ENCODE assay signal across 2 cellular contexts in the genomic region with DNA sequence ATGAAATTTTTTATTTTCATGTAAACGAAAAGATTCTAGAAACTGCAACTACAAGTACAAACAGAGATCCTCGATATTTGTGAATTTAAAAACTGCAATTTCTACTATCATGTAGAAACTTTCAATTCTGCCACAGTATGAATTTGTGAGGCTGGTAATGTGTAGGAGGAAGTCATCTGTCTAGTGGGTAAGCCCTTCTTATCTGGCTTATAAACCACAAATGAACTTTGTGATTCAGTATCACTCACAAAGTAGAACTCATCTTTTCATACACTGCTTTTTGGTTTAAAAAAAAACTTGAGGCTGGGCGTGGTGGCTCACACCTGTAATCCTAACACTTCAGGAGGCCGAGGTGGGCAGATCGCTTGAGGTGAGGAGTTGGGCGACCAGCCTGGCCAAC.
TF ChIP-seq lines count a peak whose summit lies in the region.

No MANE protein-coding gene starts in this region.

TF ChIP-seq in GM23338, 12 proteins besides CTCF, POLR2A, EP300 and RAD21 (continues in another document):
- no peak for TF ChIP-seq ZNF114 (CRISPR knock-in tag; IDR thresholded peaks at IDR 0.05)
- no peak for TF ChIP-seq NANOG (IDR thresholded peaks at IDR 0.05; ENCODE audit: borderline replicate concordance)
- no peak for TF ChIP-seq STAT1 (IDR thresholded peaks at IDR 0.05; ENCODE audit: unreplicated experiment)
- TF ChIP-seq CREB1 (CRISPR knock-in tag; IDR thresholded peaks at IDR 0.05; ENCODE audit: low read depth): no peak
- no peak for TF ChIP-seq JUNB (IDR thresholded peaks at IDR 0.05; ENCODE audit: unreplicated experiment)
- TF ChIP-seq, protein P1, sequence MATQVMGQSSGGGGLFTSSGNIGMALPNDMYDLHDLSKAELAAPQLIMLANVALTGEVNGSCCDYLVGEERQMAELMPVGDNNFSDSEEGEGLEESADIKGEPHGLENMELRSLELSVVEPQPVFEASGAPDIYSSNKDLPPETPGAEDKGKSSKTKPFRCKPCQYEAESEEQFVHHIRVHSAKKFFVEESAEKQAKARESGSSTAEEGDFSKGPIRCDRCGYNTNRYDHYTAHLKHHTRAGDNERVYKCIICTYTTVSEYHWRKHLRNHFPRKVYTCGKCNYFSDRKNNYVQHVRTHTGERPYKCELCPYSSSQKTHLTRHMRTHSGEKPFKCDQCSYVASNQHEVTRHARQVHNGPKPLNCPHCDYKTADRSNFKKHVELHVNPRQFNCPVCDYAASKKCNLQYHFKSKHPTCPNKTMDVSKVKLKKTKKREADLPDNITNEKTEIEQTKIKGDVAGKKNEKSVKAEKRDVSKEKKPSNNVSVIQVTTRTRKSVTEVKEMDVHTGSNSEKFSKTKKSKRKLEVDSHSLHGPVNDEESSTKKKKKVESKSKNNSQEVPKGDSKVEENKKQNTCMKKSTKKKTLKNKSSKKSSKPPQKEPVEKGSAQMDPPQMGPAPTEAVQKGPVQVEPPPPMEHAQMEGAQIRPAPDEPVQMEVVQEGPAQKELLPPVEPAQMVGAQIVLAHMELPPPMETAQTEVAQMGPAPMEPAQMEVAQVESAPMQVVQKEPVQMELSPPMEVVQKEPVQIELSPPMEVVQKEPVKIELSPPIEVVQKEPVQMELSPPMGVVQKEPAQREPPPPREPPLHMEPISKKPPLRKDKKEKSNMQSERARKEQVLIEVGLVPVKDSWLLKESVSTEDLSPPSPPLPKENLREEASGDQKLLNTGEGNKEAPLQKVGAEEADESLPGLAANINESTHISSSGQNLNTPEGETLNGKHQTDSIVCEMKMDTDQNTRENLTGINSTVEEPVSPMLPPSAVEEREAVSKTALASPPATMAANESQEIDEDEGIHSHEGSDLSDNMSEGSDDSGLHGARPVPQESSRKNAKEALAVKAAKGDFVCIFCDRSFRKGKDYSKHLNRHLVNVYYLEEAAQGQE (IDR thresholded peaks at IDR 0.05; ENCODE audit: unreplicated experiment): no peak
- TF ChIP-seq POLR2AphosphoS5 (IDR thresholded peaks at IDR 0.05; ENCODE audit: low read depth): no peak
- TF ChIP-seq, protein P2, sequence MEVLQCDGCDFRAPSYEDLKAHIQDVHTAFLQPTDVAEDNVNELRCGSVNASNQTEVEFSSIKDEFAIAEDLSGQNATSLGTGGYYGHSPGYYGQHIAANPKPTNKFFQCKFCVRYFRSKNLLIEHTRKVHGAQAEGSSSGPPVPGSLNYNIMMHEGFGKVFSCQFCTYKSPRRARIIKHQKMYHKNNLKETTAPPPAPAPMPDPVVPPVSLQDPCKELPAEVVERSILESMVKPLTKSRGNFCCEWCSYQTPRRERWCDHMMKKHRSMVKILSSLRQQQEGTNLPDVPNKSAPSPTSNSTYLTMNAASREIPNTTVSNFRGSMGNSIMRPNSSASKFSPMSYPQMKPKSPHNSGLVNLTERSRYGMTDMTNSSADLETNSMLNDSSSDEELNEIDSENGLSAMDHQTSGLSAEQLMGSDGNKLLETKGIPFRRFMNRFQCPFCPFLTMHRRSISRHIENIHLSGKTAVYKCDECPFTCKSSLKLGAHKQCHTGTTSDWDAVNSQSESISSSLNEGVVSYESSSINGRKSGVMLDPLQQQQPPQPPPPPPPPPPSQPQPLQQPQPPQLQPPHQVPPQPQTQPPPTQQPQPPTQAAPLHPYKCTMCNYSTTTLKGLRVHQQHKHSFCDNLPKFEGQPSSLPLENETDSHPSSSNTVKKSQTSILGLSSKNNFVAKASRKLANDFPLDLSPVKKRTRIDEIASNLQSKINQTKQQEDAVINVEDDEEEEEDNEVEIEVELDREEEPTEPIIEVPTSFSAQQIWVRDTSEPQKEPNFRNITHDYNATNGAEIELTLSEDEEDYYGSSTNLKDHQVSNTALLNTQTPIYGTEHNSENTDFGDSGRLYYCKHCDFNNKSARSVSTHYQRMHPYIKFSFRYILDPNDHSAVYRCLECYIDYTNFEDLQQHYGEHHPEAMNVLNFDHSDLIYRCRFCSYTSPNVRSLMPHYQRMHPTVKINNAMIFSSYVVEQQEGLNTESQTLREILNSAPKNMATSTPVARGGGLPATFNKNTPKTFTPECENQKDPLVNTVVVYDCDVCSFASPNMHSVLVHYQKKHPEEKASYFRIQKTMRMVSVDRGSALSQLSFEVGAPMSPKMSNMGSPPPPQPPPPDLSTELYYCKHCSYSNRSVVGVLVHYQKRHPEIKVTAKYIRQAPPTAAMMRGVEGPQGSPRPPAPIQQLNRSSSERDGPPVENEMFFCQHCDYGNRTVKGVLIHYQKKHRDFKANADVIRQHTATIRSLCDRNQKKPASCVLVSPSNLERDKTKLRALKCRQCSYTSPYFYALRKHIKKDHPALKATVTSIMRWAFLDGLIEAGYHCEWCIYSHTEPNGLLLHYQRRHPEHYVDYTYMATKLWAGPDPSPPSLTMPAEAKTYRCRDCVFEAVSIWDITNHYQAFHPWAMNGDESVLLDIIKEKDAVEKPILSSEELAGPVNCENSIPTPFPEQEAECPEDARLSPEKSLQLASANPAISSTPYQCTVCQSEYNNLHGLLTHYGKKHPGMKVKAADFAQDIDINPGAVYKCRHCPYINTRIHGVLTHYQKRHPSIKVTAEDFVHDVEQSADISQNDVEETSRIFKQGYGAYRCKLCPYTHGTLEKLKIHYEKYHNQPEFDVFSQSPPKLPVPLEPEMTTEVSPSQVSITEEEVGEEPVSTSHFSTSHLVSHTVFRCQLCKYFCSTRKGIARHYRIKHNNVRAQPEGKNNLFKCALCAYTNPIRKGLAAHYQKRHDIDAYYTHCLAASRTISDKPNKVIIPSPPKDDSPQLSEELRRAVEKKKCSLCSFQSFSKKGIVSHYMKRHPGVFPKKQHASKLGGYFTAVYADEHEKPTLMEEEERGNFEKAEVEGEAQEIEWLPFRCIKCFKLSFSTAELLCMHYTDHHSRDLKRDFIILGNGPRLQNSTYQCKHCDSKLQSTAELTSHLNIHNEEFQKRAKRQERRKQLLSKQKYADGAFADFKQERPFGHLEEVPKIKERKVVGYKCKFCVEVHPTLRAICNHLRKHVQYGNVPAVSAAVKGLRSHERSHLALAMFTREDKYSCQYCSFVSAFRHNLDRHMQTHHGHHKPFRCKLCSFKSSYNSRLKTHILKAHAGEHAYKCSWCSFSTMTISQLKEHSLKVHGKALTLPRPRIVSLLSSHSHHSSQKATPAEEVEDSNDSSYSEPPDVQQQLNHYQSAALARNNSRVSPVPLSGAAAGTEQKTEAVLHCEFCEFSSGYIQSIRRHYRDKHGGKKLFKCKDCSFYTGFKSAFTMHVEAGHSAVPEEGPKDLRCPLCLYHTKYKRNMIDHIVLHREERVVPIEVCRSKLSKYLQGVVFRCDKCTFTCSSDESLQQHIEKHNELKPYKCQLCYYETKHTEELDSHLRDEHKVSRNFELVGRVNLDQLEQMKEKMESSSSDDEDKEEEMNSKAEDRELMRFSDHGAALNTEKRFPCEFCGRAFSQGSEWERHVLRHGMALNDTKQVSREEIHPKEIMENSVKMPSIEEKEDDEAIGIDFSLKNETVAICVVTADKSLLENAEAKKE (CRISPR knock-in tag; IDR thresholded peaks at IDR 0.05): no peak
- TF ChIP-seq EZH2 (IDR thresholded peaks at IDR 0.05; ENCODE audit: low read depth, unreplicated experiment): no peak
- TF ChIP-seq, protein P3, sequence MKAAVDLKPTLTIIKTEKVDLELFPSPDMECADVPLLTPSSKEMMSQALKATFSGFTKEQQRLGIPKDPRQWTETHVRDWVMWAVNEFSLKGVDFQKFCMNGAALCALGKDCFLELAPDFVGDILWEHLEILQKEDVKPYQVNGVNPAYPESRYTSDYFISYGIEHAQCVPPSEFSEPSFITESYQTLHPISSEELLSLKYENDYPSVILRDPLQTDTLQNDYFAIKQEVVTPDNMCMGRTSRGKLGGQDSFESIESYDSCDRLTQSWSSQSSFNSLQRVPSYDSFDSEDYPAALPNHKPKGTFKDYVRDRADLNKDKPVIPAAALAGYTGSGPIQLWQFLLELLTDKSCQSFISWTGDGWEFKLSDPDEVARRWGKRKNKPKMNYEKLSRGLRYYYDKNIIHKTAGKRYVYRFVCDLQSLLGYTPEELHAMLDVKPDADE (IDR thresholded peaks at IDR 0.05): no peak

TF ChIP-seq in GM12878, 131 proteins besides CTCF, POLR2A, EP300 and RAD21:
- no peak for TF ChIP-seq HDGF (IDR thresholded peaks at IDR 0.05)
- TF ChIP-seq PAX8 (IDR thresholded peaks at IDR 0.05): no peak
- no peak for TF ChIP-seq POU2F2 (IDR thresholded peaks at IDR 0.05; ENCODE audit: borderline replicate concordance, low read depth, low read length)
- no peak for TF ChIP-seq FOXK2 (IDR thresholded peaks at IDR 0.05)
- TF ChIP-seq NR2F1 (conservative IDR thresholded peaks at IDR 0.05): no peak
- TF ChIP-seq, protein P4, sequence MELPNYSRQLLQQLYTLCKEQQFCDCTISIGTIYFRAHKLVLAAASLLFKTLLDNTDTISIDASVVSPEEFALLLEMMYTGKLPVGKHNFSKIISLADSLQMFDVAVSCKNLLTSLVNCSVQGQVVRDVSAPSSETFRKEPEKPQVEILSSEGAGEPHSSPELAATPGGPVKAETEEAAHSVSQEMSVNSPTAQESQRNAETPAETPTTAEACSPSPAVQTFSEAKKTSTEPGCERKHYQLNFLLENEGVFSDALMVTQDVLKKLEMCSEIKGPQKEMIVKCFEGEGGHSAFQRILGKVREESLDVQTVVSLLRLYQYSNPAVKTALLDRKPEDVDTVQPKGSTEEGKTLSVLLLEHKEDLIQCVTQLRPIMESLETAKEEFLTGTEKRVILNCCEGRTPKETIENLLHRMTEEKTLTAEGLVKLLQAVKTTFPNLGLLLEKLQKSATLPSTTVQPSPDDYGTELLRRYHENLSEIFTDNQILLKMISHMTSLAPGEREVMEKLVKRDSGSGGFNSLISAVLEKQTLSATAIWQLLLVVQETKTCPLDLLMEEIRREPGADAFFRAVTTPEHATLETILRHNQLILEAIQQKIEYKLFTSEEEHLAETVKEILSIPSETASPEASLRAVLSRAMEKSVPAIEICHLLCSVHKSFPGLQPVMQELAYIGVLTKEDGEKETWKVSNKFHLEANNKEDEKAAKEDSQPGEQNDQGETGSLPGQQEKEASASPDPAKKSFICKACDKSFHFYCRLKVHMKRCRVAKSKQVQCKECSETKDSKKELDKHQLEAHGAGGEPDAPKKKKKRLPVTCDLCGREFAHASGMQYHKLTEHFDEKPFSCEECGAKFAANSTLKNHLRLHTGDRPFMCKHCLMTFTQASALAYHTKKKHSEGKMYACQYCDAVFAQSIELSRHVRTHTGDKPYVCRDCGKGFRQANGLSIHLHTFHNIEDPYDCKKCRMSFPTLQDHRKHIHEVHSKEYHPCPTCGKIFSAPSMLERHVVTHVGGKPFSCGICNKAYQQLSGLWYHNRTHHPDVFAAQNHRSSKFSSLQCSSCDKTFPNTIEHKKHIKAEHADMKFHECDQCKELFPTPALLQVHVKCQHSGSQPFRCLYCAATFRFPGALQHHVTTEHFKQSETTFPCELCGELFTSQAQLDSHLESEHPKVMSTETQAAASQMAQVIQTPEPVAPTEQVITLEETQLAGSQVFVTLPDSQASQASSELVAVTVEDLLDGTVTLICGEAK (IDR thresholded peaks at IDR 0.05; ENCODE audit: borderline replicate concordance): no peak
- TF ChIP-seq RUNX3 (IDR thresholded peaks at IDR 0.05; ENCODE audit: low read length): peak; percentile 53
- TF ChIP-seq LARP7 (IDR thresholded peaks at IDR 0.05): no peak
TF ChIP-seq in GM12878: peak in this region for 1.
